25 cellular contexts compared by ENCODE assay signal in the genomic region with DNA sequence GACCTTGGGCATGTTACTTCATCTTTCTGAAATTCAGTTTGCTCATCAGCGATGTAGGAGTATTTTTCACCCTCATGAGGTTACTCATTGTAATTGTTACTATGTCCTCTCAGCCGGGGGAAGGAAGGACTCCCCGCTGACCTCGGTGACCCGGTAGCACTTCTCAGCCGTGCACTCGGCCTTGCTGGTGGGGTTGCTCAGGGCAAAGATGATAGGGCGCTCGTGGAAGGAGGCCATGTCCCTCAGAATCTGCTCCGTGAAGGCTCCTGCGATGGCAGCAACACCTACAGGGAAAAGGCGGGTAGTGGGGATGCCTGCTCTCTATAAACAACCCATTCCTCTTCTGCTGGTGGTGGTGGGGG.
"Had no signal": no experiment of that assay in that cellular context is flagged by ENCODE, and none has a peak within 500 bp of the region (broad histone marks: within the 10 kb centered on the region; RNA-seq: fewer than 3 reads in every experiment).

No MANE protein-coding gene starts in this region.

- H3K4me1 ChIP-seq: left ventricle myocardium inferior, lower lobe of right lung, sigmoid colon, testis, upper lobe of right lung, vagina had no signal

- H3K36me3 Mint-ChIP-seq: memory B cell, mesothelial cell of epicardium, natural killer cell had no signal

- DNase-seq: effector CD4-positive, alpha-beta T cell; endodermal cell; foreskin melanocyte; head of caudate nucleus; kidney; left cardiac atrium; left ventricle myocardium inferior; lower lobe of right lung; natural killer cell; posterior cingulate gyrus; sigmoid colon; stimulated activated CD4-positive, alpha-beta T cell treated with anti-CD3 and anti-CD28 coated beads, Interleukin-2, amount 100 ng/mL, for 24 hours; stimulated activated CD4-positive, alpha-beta T cell treated with anti-CD3 and anti-CD28 coated beads, Interleukin-4, amount 100 ng/mL, for 4 hours; stimulated activated naive CD4-positive, alpha-beta T cell treated with Interleukin-2 at 50 U/mL for 16 hours; testis; upper lobe of right lung had no signal

- H3K4me3 ChIP-seq: hepatocyte, left ventricle myocardium inferior, lower lobe of right lung, right atrium auricular region, sigmoid colon, skin epidermis, testis, tibial nerve, upper lobe of right lung, vagina had no signal

- H3K4me1 Mint-ChIP-seq: memory B cell, mesothelial cell of epicardium, neural crest cell had no signal

- H3K27ac Mint-ChIP-seq: endodermal cell, memory B cell, mesothelial cell of epicardium had no signal

- H3K27ac ChIP-seq: hepatocyte, left ventricle myocardium inferior, lower lobe of right lung, right atrium auricular region, sigmoid colon, skin epidermis, testis, tibial nerve, upper lobe of right lung, vagina had no signal

- H3K79me2 ChIP-seq: hepatocyte had no signal

- H3K36me3 ChIP-seq: right atrium auricular region, upper lobe of right lung, vagina had no signal

- ATAC-seq: left cardiac atrium, lower lobe of right lung, upper lobe of right lung had no signal

- H3K9me3 ChIP-seq: left ventricle myocardium inferior, lower lobe of right lung, right atrium auricular region, sigmoid colon, testis, tibial nerve, upper lobe of right lung, vagina had no signal

- H2AFZ ChIP-seq: hepatocyte had no signal

- H3K9me3 Mint-ChIP-seq: endodermal cell, memory B cell, mesothelial cell of epicardium, natural killer cell, neural crest cell had no signal

- H3K4me3 Mint-ChIP-seq: endodermal cell, memory B cell, mesothelial cell of epicardium, natural killer cell, neural crest cell had no signal

- FAIRE-seq: endothelial cell of umbilical vein, kidney had no signal

- H3K4me2 ChIP-seq: hepatocyte had no signal

- H3K27me3 Mint-ChIP-seq: memory B cell had no signal

- H3K27me3 ChIP-seq: hepatocyte, right atrium auricular region, sigmoid colon, testis, tibial nerve, upper lobe of right lung, vagina had no signal
